ENCODE assay signal across 19 cellular contexts in genomic region chr12:101695698-101696097, GRCh38. TPM values are rescaled to one million over a fixed set of nuclear protein-coding genes. Genes with fewer than 3 reads are reported as not detected.
DNase-seq lines count a peak whose midpoint lies in the region; ATAC-seq, FAIRE-seq and TF ChIP-seq lines count a peak whose summit lies in the region.
"Had no signal": no experiment of that assay in that cellular context is flagged by ENCODE, and none has a peak within 500 bp of the region (broad histone marks: within the 10 kb centered on the region; RNA-seq: fewer than 3 reads in every experiment).

No MANE protein-coding gene starts in this region.

- H3K27ac Mint-ChIP-seq in CD4-positive, alpha-beta T cell: no peak overlapping the region
- peak overlapping the region; percentile 72 for H3K27ac Mint-ChIP-seq in central memory CD8-positive, alpha-beta T cell (ENCODE audit: low read depth)
- peak overlapping the region in 6 of 9 donors; percentile 44 to 90 (median 70) for H3K27ac Mint-ChIP-seq in naive thymus-derived CD4-positive, alpha-beta T cell
- H3K27ac Mint-ChIP-seq: activated CD4-positive, alpha-beta T cell treated with anti-CD3 and anti-CD28 coated beads, Interleukin-2, amount 10 ng/mL, durations not matched to agents 24 days and 14 days; T-helper 1 cell treated with Interleukin-12 subunit alpha and Interleukin-12 subunit beta and Interleukin-4 antibody, amounts not matched to agents 30 μg/mL and 1 μg/mL, for 36 hours had no signal

- H3K4me1 Mint-ChIP-seq in CD4-positive, alpha-beta T cell (ENCODE audit: low read depth): peaks cover 30% of the 10 kb centered on the region
- peaks cover 29% of the 10 kb centered on the region for H3K4me1 Mint-ChIP-seq in central memory CD8-positive, alpha-beta T cell
- H3K4me1 Mint-ChIP-seq in naive thymus-derived CD4-positive, alpha-beta T cell: peaks cover 17 to 44% (median 36%) of the 10 kb centered on the region in 7 donors

- CTCF ChIA-PET in CD4-positive, alpha-beta T cell (lab: Charles Lee): no interaction called here
- CTCF ChIA-PET in naive thymus-derived CD4-positive, alpha-beta T cell (lab: Charles Lee): no interaction called here

- intact Hi-C loops in CD4-positive, alpha-beta T cell (cut with DNase I, micrococcal nuclease): loop anchor here in 1 of 2 experiments (5.0 kb wide), 1 partner anchor 137 kb away; the partner anchor contains the start of gene GNPTAB
- intact Hi-C loops in naive thymus-derived CD4-positive, alpha-beta T cell (cut with micrococcal nuclease): loop anchor here (2.0 to 5.0 kb wide), 6 partner anchors 25 to 1553 kb away; partner anchors contain the start of genes ARL1 (in 2 of the 2), BLTP3B (in 1 of the 2) and UTP20 (in 1 of the 2)

- H3K4me3 ChIP-seq in naive thymus-derived CD4-positive, alpha-beta T cell (ENCODE audit: low read length): no peak overlapping the region
- H3K4me3 ChIP-seq: GM12878 had no signal

- H3K36me3 Mint-ChIP-seq in CD4-positive, alpha-beta T cell (ENCODE audit: low read depth): peaks cover 12% of the 10 kb centered on the region
- peaks cover 11% of the 10 kb centered on the region for H3K36me3 Mint-ChIP-seq in central memory CD8-positive, alpha-beta T cell (ENCODE audit: insufficient read depth)
- no peaks in the 10 kb centered on the region for H3K36me3 Mint-ChIP-seq in naive thymus-derived CD4-positive, alpha-beta T cell

- no peaks in the 10 kb centered on the region for H3K9me3 Mint-ChIP-seq in CD4-positive, alpha-beta T cell
- H3K9me3 Mint-ChIP-seq in central memory CD8-positive, alpha-beta T cell: no peaks in the 10 kb centered on the region
- H3K9me3 Mint-ChIP-seq in naive thymus-derived CD4-positive, alpha-beta T cell: peaks cover 0 to 2% (median 0%) of the 10 kb centered on the region in 11 donors
- H3K9me3 Mint-ChIP-seq: activated CD4-positive, alpha-beta T cell treated with anti-CD3 and anti-CD28 coated beads, Interleukin-2, amount 10 ng/mL, durations not matched to agents 24 days and 14 days; T-helper 1 cell treated with Interleukin-12 subunit alpha and Interleukin-12 subunit beta and Interleukin-4 antibody, amounts not matched to agents 30 μg/mL and 1 μg/mL, for 36 hours had no signal

- peaks cover 0 to 6% (median 0%) of the 10 kb centered on the region in 3 experiments for H3K36me3 ChIP-seq in naive thymus-derived CD4-positive, alpha-beta T cell (ENCODE audit: control insufficient read depth in 2 of 3, insufficient read depth in 3 of 3, low read length in 3 of 3)
- H3K36me3 ChIP-seq: brain microvascular endothelial cell had no signal

- H3K27me3 ChIP-seq in CD4-positive, alpha-beta T cell (ENCODE audit: control insufficient read depth, insufficient read depth, low read length): no peaks in the 10 kb centered on the region
- no peaks in the 10 kb centered on the region for H3K27me3 ChIP-seq in naive thymus-derived CD4-positive, alpha-beta T cell (ENCODE audit: control insufficient read depth in 2 of 2, insufficient read depth in 2 of 2, low read length in 2 of 2)
- H3K27me3 ChIP-seq: brain microvascular endothelial cell had no signal

- no peak for FAIRE-seq in urothelium cell line (lab: Jason Lieb, UNC)
- FAIRE-seq: endothelial cell of umbilical vein had no signal

- H3K27ac ChIP-seq in CD4-positive, alpha-beta T cell (ENCODE audit: low read depth, low read length): no peak overlapping the region
- H3K27ac ChIP-seq in naive thymus-derived CD4-positive, alpha-beta T cell (ENCODE audit: low read depth, low read length): no peak overlapping the region
- H3K27ac ChIP-seq: brain microvascular endothelial cell had no signal

- ATAC-seq in CD4-positive, alpha-beta T cell (ENCODE audit: poor library complexity): no peak
- ATAC-seq in central memory CD8-positive, alpha-beta T cell (replicated peaks; ENCODE audit: extremely low read depth, poor library complexity, severe bottlenecking): no peak
- ATAC-seq in naive thymus-derived CD4-positive, alpha-beta T cell: no peak
- ATAC-seq in GM19467 (IDR thresholded peaks at IDR 0.05; ENCODE audit: unreplicated experiment): no peak
- ATAC-seq: GM12878 had no signal

- no peaks in the 10 kb centered on the region for H3K27me3 Mint-ChIP-seq in CD4-positive, alpha-beta T cell
- H3K27me3 Mint-ChIP-seq in central memory CD8-positive, alpha-beta T cell: no peaks in the 10 kb centered on the region
- H3K27me3 Mint-ChIP-seq in naive thymus-derived CD4-positive, alpha-beta T cell: peaks cover 0 to 18% (median 0%) of the 10 kb centered on the region in 5 donors

- H3K9me3 ChIP-seq in CD4-positive, alpha-beta T cell (ENCODE audit: control insufficient read depth, low read length): no peaks in the 10 kb centered on the region
- no peaks in the 10 kb centered on the region for H3K9me3 ChIP-seq in naive thymus-derived CD4-positive, alpha-beta T cell (ENCODE audit: control insufficient read depth in 2 of 3, low read length in 3 of 3)

- H3K4me3 Mint-ChIP-seq in CD4-positive, alpha-beta T cell: peak overlapping the region; percentile 94
- no peak overlapping the region for H3K4me3 Mint-ChIP-seq in central memory CD8-positive, alpha-beta T cell
- peak overlapping the region in 4 of 10 donors; percentile 25 to 94 (median 38) for H3K4me3 Mint-ChIP-seq in naive thymus-derived CD4-positive, alpha-beta T cell

- no peak for TF ChIP-seq CTCF in CD4-positive, alpha-beta T cell (IDR thresholded peaks at IDR 0.05)

- DNase-seq in CD4-positive, alpha-beta T cell: no peak
- peak; percentile 34 for DNase-seq in NCI-H226
- DNase-seq in central memory CD8-positive, alpha-beta T cell (ENCODE audit: low spot score in 2 of 2): no peak
- DNase-seq in naive thymus-derived CD4-positive, alpha-beta T cell: no peak
- DNase-seq in urothelium cell line (ENCODE audit: low spot score): no peak
- DNase-seq in activated CD4-positive, CD25-positive, alpha-beta regulatory T cell treated with anti-CD3 and anti-CD28 coated beads, Interleukin-2, amount 50 U/mL, for 72 hours: no peak
- no peak for DNase-seq in ACHN
- DNase-seq: activated CD4-positive, alpha-beta T cell treated with anti-CD3 and anti-CD28 coated beads, Interleukin-2, amount 10 ng/mL, durations not matched to agents 24 days and 14 days; AML-193; brain microvascular endothelial cell; DND-41; MM.1S; NCI-H345; posterior cingulate gyrus had no signal

- in situ Hi-C loops in ACHN (cut with HindIII; ENCODE audit: low pct_ligation_motif_present, low pct_unique_long_range_greater_than_20kb, low sequenced_read_pairs): no loop called here

- POLR2A ChIA-PET in CD4-positive, alpha-beta T cell (lab: Charles Lee): no interaction called here
- POLR2A ChIA-PET in naive thymus-derived CD4-positive, alpha-beta T cell (lab: Charles Lee): no interaction called here

- H3K4me1 ChIP-seq in naive thymus-derived CD4-positive, alpha-beta T cell (ENCODE audit: control insufficient read depth in 2 of 2, insufficient read depth in 2 of 2, low read length in 2 of 2): peaks cover 4 to 14% of the 10 kb centered on the region in 2 donors

RNA-seq across cellular contexts. Expression of gene CHPT1, which starts 1.7 kb away (rescaled TPM):
- 10 to 100 TPM; 10.8 to 11.9 TPM for total RNA-seq in CD4-positive, alpha-beta T cell
- 10 to 100 TPM in 3 of 5 experiments, 1 to 10 TPM in 2; 6.5 to 22.6 (median 14.5) TPM for total RNA-seq in naive thymus-derived CD4-positive, alpha-beta T cell
- polyA plus RNA-seq in naive thymus-derived CD4-positive, alpha-beta T cell: 10 to 100 TPM in 1 of 2 donors, 1 to 10 TPM in 1; 9.4 to 22.9 TPM

RNA-seq across cellular contexts. Expression of gene SYCP3, which starts 43.6 kb away (rescaled TPM):
- under 1 TPM; 0.22 to 0.34 TPM for total RNA-seq in CD4-positive, alpha-beta T cell
- total RNA-seq in naive thymus-derived CD4-positive, alpha-beta T cell: under 1 TPM in 4 of 5 experiments, not detected in 1; 0.35 to 0.87 (median 0.63) TPM
- polyA plus RNA-seq in naive thymus-derived CD4-positive, alpha-beta T cell: under 1 TPM in 1 of 2 donors, not detected in 1; 0.23 TPM
- total RNA-seq: mesenteric fat pad had no signal
- polyA plus RNA-seq: endothelial cell of umbilical vein had no signal
